12 cellular contexts compared by ENCODE assay signal in genomic region chr4:173522874-173523395, GRCh38. TPM values are rescaled to one million over a fixed set of nuclear protein-coding genes. Genes with fewer than 3 reads are reported as not detected.
DNase-seq lines count a peak whose midpoint lies in the region; ATAC-seq and TF ChIP-seq lines count a peak whose summit lies in the region.
"Had no signal": no experiment of that assay in that cellular context is flagged by ENCODE, and none has a peak within 500 bp of the region (broad histone marks: within the 10 kb centered on the region; RNA-seq: fewer than 3 reads in every experiment).

No MANE protein-coding gene starts in this region.

- H3K18ac ChIP-seq in mesendoderm (ENCODE audit: low read length), result no peak overlapping the region

- peaks cover 88% of the 10 kb centered on the region for H3K27me3 ChIP-seq in colonic mucosa
- H3K27me3 ChIP-seq in mesendoderm (ENCODE audit: insufficient read depth, low read length, poor library complexity), result peaks cover 84% of the 10 kb centered on the region
- peaks cover 99% of the 10 kb centered on the region for H3K27me3 ChIP-seq in suprapubic skin

- H3K27ac Mint-ChIP-seq in activated CD4-positive, alpha-beta T cell treated with anti-CD3 and anti-CD28 coated beads, Interleukin-2, amount 10 ng/mL, durations not matched to agents 24 days and 14 days, result no peak overlapping the region

- H3K4me2 ChIP-seq in mesendoderm (ENCODE audit: low read length), result peak overlapping the region; percentile 64
- H3K4me2 ChIP-seq: KMS-11 had no signal

- no peak overlapping the region for H3K4me3 ChIP-seq in colonic mucosa
- H3K4me3 ChIP-seq in mesendoderm (ENCODE audit: low read length), result no peak overlapping the region
- H3K4me3 ChIP-seq in suprapubic skin, result peak overlapping the region; percentile 43

- ATAC-seq in HG03108 (IDR thresholded peaks at IDR 0.05; ENCODE audit: unreplicated experiment), result no peak

- TF ChIP-seq CTCF in colonic mucosa (IDR thresholded peaks at IDR 0.05) (no peak), suprapubic skin (IDR thresholded peaks at IDR 0.05) (no peak)

- H3K79me2 ChIP-seq in mesendoderm (ENCODE audit: control insufficient read depth, insufficient read depth, low read length), result no peaks in the 10 kb centered on the region

- no peak overlapping the region for H3K4ac ChIP-seq in mesendoderm (ENCODE audit: low read depth, low read length)

- no peak for TF ChIP-seq EP300 in suprapubic skin (IDR thresholded peaks at IDR 0.05)

- peaks cover 22% of the 10 kb centered on the region for H3K36me3 Mint-ChIP-seq in activated CD4-positive, alpha-beta T cell treated with anti-CD3 and anti-CD28 coated beads, Interleukin-2, amount 10 ng/mL, durations not matched to agents 24 days and 14 days (ENCODE audit: low read depth)

- no peak overlapping the region for H2BK120ac ChIP-seq in mesendoderm (ENCODE audit: low read depth, low read length)

- no peak overlapping the region for H2BK15ac ChIP-seq in mesendoderm (replicated peaks; ENCODE audit: low read depth)

- H3K9me3 Mint-ChIP-seq in activated CD4-positive, alpha-beta T cell treated with anti-CD3 and anti-CD28 coated beads, Interleukin-2, amount 10 ng/mL, durations not matched to agents 24 days and 14 days, result peaks cover 36% of the 10 kb centered on the region

- H4K8ac ChIP-seq in mesendoderm (ENCODE audit: low read depth, low read length), result no peak overlapping the region

- H3K36me3 ChIP-seq in colonic mucosa, result no peaks in the 10 kb centered on the region
- H3K36me3 ChIP-seq in mesendoderm (ENCODE audit: control insufficient read depth, insufficient read depth, low read length), result no peaks in the 10 kb centered on the region
- H3K36me3 ChIP-seq in suprapubic skin, result no peaks in the 10 kb centered on the region

- H3K79me1 ChIP-seq in mesendoderm (ENCODE audit: low read length), result no peaks in the 10 kb centered on the region

- H3K27me3 Mint-ChIP-seq in activated CD4-positive, alpha-beta T cell treated with anti-CD3 and anti-CD28 coated beads, Interleukin-2, amount 10 ng/mL, durations not matched to agents 24 days and 14 days, result peaks cover 88% of the 10 kb centered on the region

- H3K4me1 Mint-ChIP-seq in activated CD4-positive, alpha-beta T cell treated with anti-CD3 and anti-CD28 coated beads, Interleukin-2, amount 10 ng/mL, durations not matched to agents 24 days and 14 days, result peaks cover 7% of the 10 kb centered on the region

- H3K56ac ChIP-seq in mesendoderm (ENCODE audit: low read length), result no peak overlapping the region

- H3K27ac ChIP-seq in colonic mucosa (peak overlapping the region; percentile 68), mesendoderm (ENCODE audit: low read depth, low read length) (no peak overlapping the region), suprapubic skin (peak overlapping the region; percentile 74)
- H3K27ac ChIP-seq: KMS-11 had no signal

- no peak overlapping the region for H3K4me3 Mint-ChIP-seq in activated CD4-positive, alpha-beta T cell treated with anti-CD3 and anti-CD28 coated beads, Interleukin-2, amount 10 ng/mL, durations not matched to agents 24 days and 14 days

- H2BK5ac ChIP-seq in mesendoderm (ENCODE audit: low read length), result no peak overlapping the region

- DNase-seq in activated CD4-positive, alpha-beta T cell treated with anti-CD3 and anti-CD28 coated beads, Interleukin-2, amount 10 ng/mL, durations not matched to agents 24 days and 14 days, result peak; percentile 53
- DNase-seq in activated CD4-positive, alpha-beta T cell treated with anti-CD3 and anti-CD28 coated beads for 1 hour, result no peak
- DNase-seq in colonic mucosa, result no peak
- DNase-seq in mesendoderm, result no peak
- no peak for DNase-seq in suprapubic skin (ENCODE audit: low spot score in 2 of 2)
- DNase-seq in activated gamma-delta T cell treated with Interleukin-2 at 50 U/mL for 16 hours, result no peak
- DNase-seq in dermis blood vessel endothelial cell, result no peak
- DNase-seq: GOT3 had no signal

- H3K9me3 ChIP-seq in colonic mucosa (no peaks in the 10 kb centered on the region), suprapubic skin (no peaks in the 10 kb centered on the region)

- no peak overlapping the region for H4K5ac ChIP-seq in mesendoderm (ENCODE audit: low read length)

- H3K9ac ChIP-seq in colonic mucosa (ENCODE audit: low read depth in 2 of 2, low read length in 2 of 2) (no peak overlapping the region), mesendoderm (ENCODE audit: low read length) (no peak overlapping the region)
- H3K9ac ChIP-seq: KMS-11 had no signal

- no peak overlapping the region for H2AK5ac ChIP-seq in mesendoderm (ENCODE audit: low read length)

- no CpG with 5 or more reads among the region's 24 CpGs for WGBS in mesendoderm (ENCODE audit: extremely low coverage, insufficient coverage, low lambda C conversion rate)
- WGBS in suprapubic skin, result 83% methylated on average over 8 of the region's 24 CpGs

- intact Hi-C loops in activated CD4-positive, alpha-beta T cell treated with anti-CD3 and anti-CD28 coated beads, Interleukin-2, amount 10 ng/mL, durations not matched to agents 24 days and 14 days (cut with micrococcal nuclease), result loop anchor here (2.0 kb wide), 1 partner anchor 16 kb away; no protein-coding TSS in a partner anchor
- intact Hi-C loops in colonic mucosa (cut with DNase I), result no loop called here

- TF ChIP-seq POLR2A in suprapubic skin (IDR thresholded peaks at IDR 0.05), result no peak

- H3K23ac ChIP-seq in mesendoderm (ENCODE audit: low read length), result no peak overlapping the region

- H3K4me1 ChIP-seq in colonic mucosa (peaks cover 5% of the 10 kb centered on the region), mesendoderm (ENCODE audit: control insufficient read depth, low read depth, low read length) (peaks cover 4% of the 10 kb centered on the region), suprapubic skin (peaks cover 42% of the 10 kb centered on the region)

RNA-seq across cellular contexts. Expression of gene HAND2, which starts 7.1 kb away (rescaled TPM):
- not detected in 2 replicates for total RNA-seq in activated CD4-positive, alpha-beta T cell treated with anti-CD3 and anti-CD28 coated beads, Interleukin-2, amount 10 ng/mL, durations not matched to agents 24 days and 14 days
- total RNA-seq in colonic mucosa (1 to 10 TPM; 1.6 to 9.4 TPM), suprapubic skin (1 to 10 TPM in 3 of 4 donors, under 1 TPM in 1; 0.96 to 5.0 (median 3.3) TPM), dermis blood vessel endothelial cell (not detected in 2 replicates)
- 0.32 TPM for polyA plus RNA-seq in mesendoderm (2013, experiment 1 of 2)
- 0.31 TPM for polyA plus RNA-seq in mesendoderm (2013, experiment 2 of 2)
- total RNA-seq: renal cortical epithelial cell, temporal lobe had no signal
